ENCODE assay signal across 8 cellular contexts in genomic region chr7:154767821-154768415, GRCh38.
"Had no signal": no experiment of that assay in that cellular context is flagged by ENCODE, and none has a peak within 500 bp of the region (broad histone marks: within the 10 kb centered on the region; RNA-seq: fewer than 3 reads in every experiment).

No MANE protein-coding gene starts in this region.

- H3K27me3 ChIP-seq: cardiac muscle cell, colonic mucosa, neutrophil had no signal

- H3K27ac ChIP-seq: cardiac muscle cell, colonic mucosa, neutrophil had no signal

- H3K36me3 ChIP-seq: cardiac muscle cell, colonic mucosa, neutrophil had no signal

- H3K4me3 ChIP-seq: cardiac muscle cell, colonic mucosa had no signal

- DNase-seq: activated naive CD4-positive, alpha-beta T cell treated with Interleukin-2 at 50 U/mL for 16 hours; activated T-cell treated with anti-CD3 and anti-CD28 coated beads for 4 hours; colonic mucosa; mammary epithelial cell; naive thymus-derived CD8-positive, alpha-beta T cell; T1000 had no signal

- H3K4me1 ChIP-seq: colonic mucosa had no signal
